In the genomic region with DNA sequence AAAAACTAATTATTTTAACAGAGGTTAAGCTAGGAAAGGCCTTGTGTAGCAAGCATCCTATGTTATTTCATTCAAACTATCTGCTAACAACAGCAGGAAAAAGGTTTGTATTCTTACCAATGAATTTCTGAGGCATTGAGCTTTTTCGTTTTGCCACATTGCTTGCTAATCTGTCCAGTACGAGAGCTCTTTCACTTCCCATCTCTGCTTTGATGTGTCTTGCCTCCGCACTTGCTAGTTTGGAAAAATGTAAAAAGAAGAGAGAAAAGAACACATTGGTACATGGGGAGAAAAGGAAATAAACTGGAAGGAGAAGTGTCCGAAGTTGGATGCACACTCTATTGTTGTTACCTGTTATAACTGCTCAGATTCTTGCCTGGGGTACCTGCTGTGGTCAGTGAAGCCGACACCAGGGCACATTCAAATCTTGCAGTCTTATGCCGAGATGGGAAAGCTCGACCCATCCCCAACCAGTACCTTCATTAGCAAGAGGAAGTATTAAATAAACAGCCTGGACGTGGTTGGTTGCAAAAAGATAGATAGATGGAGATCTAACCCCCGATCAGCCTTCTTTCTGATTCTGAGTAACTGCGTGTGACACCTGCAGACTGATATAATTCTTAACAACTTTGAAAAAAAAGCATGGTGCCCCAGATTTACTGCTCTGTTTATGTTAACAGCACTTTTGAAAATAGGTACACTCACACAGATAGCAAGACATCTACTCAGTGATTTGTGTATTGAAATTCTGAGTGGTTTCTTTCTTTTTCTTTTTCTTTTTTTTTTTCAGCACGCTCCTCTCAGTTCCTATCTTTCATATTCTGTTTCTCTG, we compare ENCODE assay signal across 10 cellular contexts. TPM values are rescaled to one million over a fixed set of nuclear protein-coding genes. Genes with fewer than 3 reads are reported as not detected.
DNase-seq lines count a peak whose midpoint lies in the region; ATAC-seq and TF ChIP-seq lines count a peak whose summit lies in the region.
"Had no signal": no experiment of that assay in that cellular context is flagged by ENCODE, and none has a peak within 500 bp of the region (broad histone marks: within the 10 kb centered on the region; RNA-seq: fewer than 3 reads in every experiment).

No MANE protein-coding gene starts in this region.

- peak overlapping the region; percentile 93 to 99 (median 96) for H3K4me3 Mint-ChIP-seq in CD4-positive, alpha-beta memory T cell
- H3K4me3 Mint-ChIP-seq in activated naive CD8-positive, alpha-beta T cell treated with anti-CD3 and anti-CD28 coated beads for 36 hours, result peak overlapping the region; percentile 78

- H3K4me1 Mint-ChIP-seq in CD4-positive, alpha-beta memory T cell, result peaks cover 51 to 88% (median 69%) of the 10 kb centered on the region in 4 donors
- H3K4me1 Mint-ChIP-seq in activated naive CD8-positive, alpha-beta T cell treated with anti-CD3 and anti-CD28 coated beads for 36 hours, result peaks cover 76% of the 10 kb centered on the region

- peak; percentile 47 for TF ChIP-seq POLR2A in GM18951 (IDR thresholded peaks at IDR 0.05; ENCODE audit: extremely low read depth, insufficient read depth, insufficient read length)

- CTCF ChIA-PET in CD4-positive, alpha-beta memory T cell (lab: Charles Lee; ENCODE audit: partially characterized antibody), result interaction anchor here (0.9 to 2.6 kb wide), 7 partner anchors 16 to 156 kb away, joined by 3 to 25 read pairs (median 3); no protein-coding TSS in a partner anchor
- CTCF ChIA-PET in PC-3 (lab: Charles Lee) (no interaction called here), RWPE1 (lab: Yijun Ruan, JAX) (no interaction called here)

- ATAC-seq in HG03097 (IDR thresholded peaks at IDR 0.05; ENCODE audit: low FRiP score, unreplicated experiment) (peak; percentile 50), PC-3 (no peak)

- peak overlapping the region; percentile 77 for H3K27ac ChIP-seq in CD4-positive, alpha-beta memory T cell (ENCODE audit: low read depth, low read length)
- H3K27ac ChIP-seq in PC-3 (ENCODE audit: low read length) (no peak overlapping the region), RWPE1 (no peak overlapping the region)

- H3K4me2 ChIP-seq in PC-3 (ENCODE audit: low read length), result no peak overlapping the region

- no peaks in the 10 kb centered on the region for H3K27me3 ChIP-seq in CD4-positive, alpha-beta memory T cell (ENCODE audit: insufficient read depth, low read length)
- H3K27me3 ChIP-seq in PC-3 (ENCODE audit: low read length), result peaks cover 17% of the 10 kb centered on the region

- H3K27ac Mint-ChIP-seq in CD4-positive, alpha-beta memory T cell, result peak overlapping the region; percentile 89 to 98 (median 95)
- H3K27ac Mint-ChIP-seq in activated naive CD8-positive, alpha-beta T cell treated with anti-CD3 and anti-CD28 coated beads for 36 hours, result peak overlapping the region; percentile 81

- no peaks in the 10 kb centered on the region for H3K9me3 Mint-ChIP-seq in CD4-positive, alpha-beta memory T cell
- H3K9me3 Mint-ChIP-seq in activated naive CD8-positive, alpha-beta T cell treated with anti-CD3 and anti-CD28 coated beads for 36 hours, result peaks cover 2% of the 10 kb centered on the region

- H3F3A ChIP-seq in PC-3 (ENCODE audit: low read length, unreplicated experiment), result no peaks in the 10 kb centered on the region

- H3K79me2 ChIP-seq in PC-3 (ENCODE audit: low read length), result no peaks in the 10 kb centered on the region

- peak overlapping the region; percentile 64 to 74 for H3K4me3 ChIP-seq in CD4-positive, alpha-beta memory T cell (ENCODE audit: low read length in 2 of 2)
- H3K4me3 ChIP-seq in PC-3 (ENCODE audit: low read length), result no peak overlapping the region

- intact Hi-C loops in CD4-positive, alpha-beta memory T cell (cut with micrococcal nuclease), result loop anchor here (1.0 to 2.0 kb wide), 4 partner anchors 13 to 47 kb away; a partner anchor contains a TSS
- intact Hi-C loops in PC-3 (cut with micrococcal nuclease), result no loop called here

- H3K9me2 ChIP-seq in PC-3 (replicated peaks; ENCODE audit: low read length), result no peaks in the 10 kb centered on the region

- in situ Hi-C loops in GM18951 (cut with MboI; ENCODE audit: low sequenced_read_pairs, unreplicated experiment) (no loop called here), G401 (cut with HindIII; ENCODE audit: low sequenced_read_pairs) (no loop called here)

- no peak overlapping the region for H3K9ac ChIP-seq in PC-3 (ENCODE audit: low read length)

- peak in 4 of 5 donors; percentile 34 to 57 (median 48) for DNase-seq in CD4-positive, alpha-beta memory T cell
- no peak for DNase-seq in activated naive CD8-positive, alpha-beta T cell treated with anti-CD3 and anti-CD28 coated beads for 36 hours
- DNase-seq in G401 (ENCODE audit: low spot score), result no peak
- DNase-seq in PC-3, result no peak
- DNase-seq in mucosa of gallbladder (ENCODE audit: low spot score), result no peak
- DNase-seq in RWPE1 (ENCODE audit: low spot score), result no peak
- DNase-seq: DND-41, IMR-90 had no signal

- POLR2A ChIA-PET in CD4-positive, alpha-beta memory T cell (lab: Charles Lee; ENCODE audit: partially characterized antibody), result interaction anchor here (0.6 to 12.5 kb wide), 19 partner anchors 8 to 203 kb away, joined by 3 to 174 read pairs (median 7); a partner anchor contains a TSS
- POLR2A ChIA-PET in PC-3 (lab: Charles Lee; ENCODE audit: unreplicated experiment) (no interaction called here), RWPE1 (lab: Yijun Ruan, JAX; ENCODE audit: low non-redundant PET) (no interaction called here)

- no TSS peak for BruUV-seq in PC-3 (replicated peaks; lab: Mats Ljungman, UMichigan)

- H3K9me3 ChIP-seq in CD4-positive, alpha-beta memory T cell (ENCODE audit: control insufficient read depth in 1 of 2, low read length in 2 of 2), result no peaks in the 10 kb centered on the region
- H3K9me3 ChIP-seq in PC-3 (ENCODE audit: low read length), result no peaks in the 10 kb centered on the region

- peaks cover 30 to 39% of the 10 kb centered on the region in 2 donors for H3K36me3 Mint-ChIP-seq in CD4-positive, alpha-beta memory T cell
- peaks cover 48% of the 10 kb centered on the region for H3K36me3 Mint-ChIP-seq in activated naive CD8-positive, alpha-beta T cell treated with anti-CD3 and anti-CD28 coated beads for 36 hours

- H2AFZ ChIP-seq in PC-3 (ENCODE audit: low read length), result no peak overlapping the region

- TF ChIP-seq CTCF in PC-3 (conservative IDR thresholded peaks at IDR 0.05; ENCODE audit: low read depth, low read length) (no peak), RWPE1 (conservative IDR thresholded peaks at IDR 0.05; ENCODE audit: low read depth) (no peak)

- H4K20me1 ChIP-seq in PC-3 (ENCODE audit: low read length), result no peaks in the 10 kb centered on the region

- peaks cover 84% of the 10 kb centered on the region for H3K4me1 ChIP-seq in CD4-positive, alpha-beta memory T cell (ENCODE audit: insufficient read depth, low read length)
- peaks cover 11% of the 10 kb centered on the region for H3K4me1 ChIP-seq in PC-3 (ENCODE audit: insufficient read depth, low read length)

- no peaks in the 10 kb centered on the region for H3K27me3 Mint-ChIP-seq in CD4-positive, alpha-beta memory T cell
- H3K27me3 Mint-ChIP-seq in activated naive CD8-positive, alpha-beta T cell treated with anti-CD3 and anti-CD28 coated beads for 36 hours, result no peaks in the 10 kb centered on the region

- H3K36me3 ChIP-seq in CD4-positive, alpha-beta memory T cell (ENCODE audit: insufficient read depth, low read length), result no peaks in the 10 kb centered on the region
- no peaks in the 10 kb centered on the region for H3K36me3 ChIP-seq in PC-3 (ENCODE audit: low read depth, low read length)

RNA-seq across cellular contexts. Expression of a gene that starts 40.0 kb away (rescaled TPM):
- not detected for total RNA-seq in CD4-positive, alpha-beta memory T cell
- not detected for polyA plus RNA-seq in CD4-positive, alpha-beta memory T cell
- total RNA-seq in activated naive CD8-positive, alpha-beta T cell treated with anti-CD3 and anti-CD28 coated beads for 36 hours, result under 1 TPM; 0.60 to 0.84 TPM
- total RNA-seq in G401 (2014; rRNA removed; shearing (Covaris generic)), result 1.7 and 2.0 TPM in 2 replicates
- total RNA-seq in PC-3 (2014; rRNA removed) (21.2 and 31.3 TPM in 2 replicates), mucosa of gallbladder (92.8 TPM)

RNA-seq across cellular contexts. Expression of a gene that starts 47.4 kb away (rescaled TPM):
- total RNA-seq in CD4-positive, alpha-beta memory T cell, result 10 to 100 TPM; 35.8 TPM
- 10 to 100 TPM; 90.8 to 96.6 TPM for polyA plus RNA-seq in CD4-positive, alpha-beta memory T cell
- total RNA-seq in activated naive CD8-positive, alpha-beta T cell treated with anti-CD3 and anti-CD28 coated beads for 36 hours, result 10 to 100 TPM; 30.7 to 33.3 TPM
- 28.0 and 61.8 TPM in 2 replicates for total RNA-seq in G401 (2014; rRNA removed; shearing (Covaris generic))
- total RNA-seq in PC-3 (2014; rRNA removed) (52.0 and 57.8 TPM in 2 replicates), mucosa of gallbladder (66.1 TPM)

Comparison
In these comparisons a context has a peak if more than half of its experiments do, and no peak if none do; other contexts are left out.
1. DNase-seq: peak in CD4-positive, alpha-beta memory T cell (4 of 5); none in activated naive CD8-positive, alpha-beta T cell treated with anti-CD3 and anti-CD28 coated beads for 36 hours (single experiment), G401 (single experiment), PC-3 (single experiment), mucosa of gallbladder (single experiment) and RWPE1 (single experiment).